ENCODE assay signal across 22 cellular contexts in genomic region chr1:156913809-156914387, GRCh38. TPM values are rescaled to one million over a fixed set of nuclear protein-coding genes. Genes with fewer than 3 reads are reported as not detected.
DNase-seq lines count a peak whose midpoint lies in the region; ATAC-seq and TF ChIP-seq lines count a peak whose summit lies in the region.
"Had no signal": no experiment of that assay in that cellular context is flagged by ENCODE, and none has a peak within 500 bp of the region (broad histone marks: within the 10 kb centered on the region; RNA-seq: fewer than 3 reads in every experiment).

No MANE protein-coding gene starts in this region.

- H3K18ac ChIP-seq in IMR-90 (ENCODE audit: low read depth, low read length) = no peak overlapping the region

- H3K4me3 ChIP-seq in IMR-90 (ENCODE audit: insufficient read depth, low read depth, low read length) (no peak overlapping the region), lower lobe of right lung (no peak overlapping the region), osteoblast (ENCODE audit: insufficient read depth, low read length) (no peak overlapping the region), gastrocnemius medialis (no peak overlapping the region)
- H3K4me3 ChIP-seq: BLaER1, GM12878, GM23248 had no signal

- TF ChIP-seq CTCF in IMR-90 (conservative IDR thresholded peaks at IDR 0.05; ENCODE audit: low read depth, low read length) = no peak
- TF ChIP-seq CTCF in chondrocyte (IDR thresholded peaks at IDR 0.05) = no peak
- no peak for TF ChIP-seq CTCF in lower lobe of right lung (IDR thresholded peaks at IDR 0.05)
- TF ChIP-seq CTCF in osteoblast (IDR thresholded peaks at IDR 0.05; ENCODE audit: extremely low read depth, low read depth, low read length) = no peak
- TF ChIP-seq CTCF in gastrocnemius medialis (IDR thresholded peaks at IDR 0.05 in 4 of 5, conservative IDR thresholded peaks at IDR 0.05 in 1 of 5) = no peak

- CTCF ChIA-PET in IMR-90 (lab: Yijun Ruan, JAX) = interaction anchor here (0.8 kb wide), 1 partner anchor 14 kb away, joined by 4 read pairs; no protein-coding TSS in a partner anchor

- H4K8ac ChIP-seq in IMR-90 (ENCODE audit: low read depth in 2 of 2, low read length in 2 of 2) = no peak overlapping the region

- no peaks in the 10 kb centered on the region for H3K9me3 Mint-ChIP-seq in chondrocyte (ENCODE audit: low read depth)
- H3K9me3 Mint-ChIP-seq: CD4-positive, alpha-beta T cell had no signal

- dilution Hi-C loops in IMR-90 (cut with HindIII; ENCODE audit: low sequenced_read_pairs, unreplicated experiment) = no loop called here

- peaks cover 0 to 14% of the 10 kb centered on the region in 2 experiments; a peak in 1 of 4 replicates for H3K79me1 ChIP-seq in IMR-90 (ENCODE audit: low read depth in 1 of 2, low read length in 2 of 2)

- H3K27me3 ChIP-seq in IMR-90 (ENCODE audit: control insufficient read depth, insufficient read depth, low read length) = no peaks in the 10 kb centered on the region
- H3K27me3 ChIP-seq in lower lobe of right lung (ENCODE audit: low read depth) = peaks cover 10% of the 10 kb centered on the region
- H3K27me3 ChIP-seq in osteoblast (ENCODE audit: insufficient read depth, low read length) = no peaks in the 10 kb centered on the region
- peaks cover 0 to 16% (median 0%) of the 10 kb centered on the region in 3 donors for H3K27me3 ChIP-seq in gastrocnemius medialis

- H2AK9ac ChIP-seq in IMR-90 (replicated peaks; ENCODE audit: low read depth, low read length, poor library complexity) = peak overlapping the region; percentile 81

- in situ Hi-C loops in IMR-90 (cut with MboI; ENCODE audit: low sequenced_read_pairs) = no loop called here
- in situ Hi-C loops in gastrocnemius medialis (cut with MboI; ENCODE audit: low sequenced_read_pairs in 4 of 4) = no loop called here

- peak overlapping the region; percentile 51; the same call in 1 of the 2 replicates for H2AK5ac ChIP-seq in IMR-90 (ENCODE audit: low read depth, low read length)

- intact Hi-C loops in IMR-90 (cut with micrococcal nuclease) (no loop called here), lower lobe of right lung (cut with DNase I) (no loop called here), gastrocnemius medialis (cut with DNase I; ENCODE audit: low total_unique reads) (loop anchor here (10.0 kb wide), 1 partner anchor 161 kb away; no protein-coding TSS in a partner anchor)

- WGBS in IMR-90 (ENCODE audit: extremely low coverage in 2 of 2, insufficient read length in 1 of 2), 2 experiments = 74% methylated on average over 3 of the region's 13 CpGs; no CpG with 5 or more reads in 1 of the 2 experiments

- no peak overlapping the region for H2BK15ac ChIP-seq in IMR-90 (ENCODE audit: low read depth, low read length)

- H3K9me1 ChIP-seq in IMR-90 (ENCODE audit: insufficient read depth, low read length) = peaks cover 6% of the 10 kb centered on the region

- 0 out of 2 replicates have a peak overlapping the region, but pooled peaks have one; percentile 28 for H3K14ac ChIP-seq in IMR-90 (replicated peaks; ENCODE audit: low read depth, low read length)

- peaks cover 3% of the 10 kb centered on the region for H4K20me1 ChIP-seq in IMR-90 (ENCODE audit: insufficient read depth, low read length)
- peaks cover 10% of the 10 kb centered on the region for H4K20me1 ChIP-seq in osteoblast (ENCODE audit: insufficient read depth, low read length)
- H4K20me1 ChIP-seq: BLaER1 had no signal

- no peaks in the 10 kb centered on the region for H3K79me2 ChIP-seq in osteoblast (ENCODE audit: insufficient read depth, low read length)

- H2BK20ac ChIP-seq in IMR-90 (ENCODE audit: low read depth, low read length) = no peak overlapping the region

- H3K4me1 Mint-ChIP-seq in chondrocyte (ENCODE audit: low read depth) = no peaks in the 10 kb centered on the region
- H3K4me1 Mint-ChIP-seq: IgD-negative memory B cell had no signal

- H4K91ac ChIP-seq in IMR-90 (ENCODE audit: insufficient read depth, low read depth, low read length) = no peak overlapping the region

- no peak overlapping the region for H3K4me2 ChIP-seq in IMR-90 (ENCODE audit: low read depth, low read length)
- no peak overlapping the region for H3K4me2 ChIP-seq in osteoblast (ENCODE audit: insufficient read depth, low read length)
- H3K4me2 ChIP-seq: BLaER1 had no signal

- no peak overlapping the region for H3K23ac ChIP-seq in IMR-90 (ENCODE audit: low read depth, low read length)

- H2BK120ac ChIP-seq in IMR-90 (ENCODE audit: low read depth, low read length) = no peak overlapping the region

- no TSS peak for BruUV-seq in IMR-90 (replicated peaks; lab: Mats Ljungman, UMichigan)

- POLR2A ChIA-PET in IMR-90 (lab: Charles Lee; ENCODE audit: unreplicated experiment) = no interaction called here

- DNase-seq in IMR-90 (no peak), chondrocyte (ENCODE audit: low spot score) (peak; percentile 74), lower lobe of right lung (peak; percentile 38), osteoblast (ENCODE audit: insufficient read length, low spot score, missing footprints) (no peak), gastrocnemius medialis (no peak), occipital lobe (lab: John Stamatoyannopoulos, UW) (no peak)
- DNase-seq: Caco-2; CD4-positive, alpha-beta T cell; DMS 273 treated with DMSO at 0.1 percent for 48 hours; GM23248; HCEC 1CT; Karpas-422; NCI-H1694 treated with DMSO at 0.1 percent for 48 hours; NCI-H446 treated with DMSO at 0.1 percent for 48 hours; NCI-H526 treated with DMSO at 0.1 percent for 48 hours had no signal

- H3K4ac ChIP-seq in IMR-90 (ENCODE audit: low read depth, low read length) = no peak overlapping the region

- H3K9ac ChIP-seq in IMR-90 (ENCODE audit: low read depth, low read length) = no peak overlapping the region
- H3K9ac ChIP-seq: BLaER1, GM23248 had no signal

- H3K4me3 Mint-ChIP-seq in chondrocyte (ENCODE audit: unreplicated experiment) = no peak overlapping the region
- H3K4me3 Mint-ChIP-seq: CD4-positive, alpha-beta T cell; IgD-negative memory B cell had no signal

- H3K36me3 ChIP-seq in IMR-90 (ENCODE audit: control insufficient read depth, insufficient read depth, low read length) (peaks cover 22% of the 10 kb centered on the region), lower lobe of right lung (peaks cover 64% of the 10 kb centered on the region), osteoblast (ENCODE audit: insufficient read depth, low read length) (peaks cover 65% of the 10 kb centered on the region), gastrocnemius medialis (no peaks in the 10 kb centered on the region)
- H3K36me3 ChIP-seq: BLaER1 had no signal

- H3K27ac ChIP-seq in IMR-90 (ENCODE audit: insufficient read depth, low read length) (no peak overlapping the region), lower lobe of right lung (no peak overlapping the region), osteoblast (ENCODE audit: low read depth, low read length) (peak overlapping the region; percentile 23), gastrocnemius medialis (no peak overlapping the region)
- H3K27ac ChIP-seq: BLaER1, GM23248 had no signal

- H2BK5ac ChIP-seq in IMR-90 (ENCODE audit: low read depth, low read length, poor library complexity, severe bottlenecking) = no peak overlapping the region

- TF ChIP-seq POLR2A in IMR-90 (IDR thresholded peaks at IDR 0.05; ENCODE audit: low read depth, low read length) (no peak), gastrocnemius medialis (IDR thresholded peaks at IDR 0.05) (no peak)

- no peak overlapping the region for H4K5ac ChIP-seq in IMR-90 (ENCODE audit: low read depth, low read length)

- TF ChIP-seq RAD21 in IMR-90 (IDR thresholded peaks at IDR 0.05; ENCODE audit: low read length) = no peak

- H3K4me1 ChIP-seq in IMR-90 (ENCODE audit: control insufficient read depth, insufficient read depth, low read length) (peaks cover 8% of the 10 kb centered on the region), lower lobe of right lung (peaks cover 4% of the 10 kb centered on the region), osteoblast (ENCODE audit: insufficient read depth, low read length) (peaks cover 22% of the 10 kb centered on the region), gastrocnemius medialis (no peaks in the 10 kb centered on the region)
- H3K4me1 ChIP-seq: Caco-2 had no signal

- no peaks in the 10 kb centered on the region for H3K9me3 ChIP-seq in IMR-90 (ENCODE audit: control insufficient read depth, insufficient read depth, low read length)
- no peaks in the 10 kb centered on the region for H3K9me3 ChIP-seq in lower lobe of right lung
- H3K9me3 ChIP-seq in osteoblast (ENCODE audit: low read depth, low read length) = no peaks in the 10 kb centered on the region
- H3K9me3 ChIP-seq in gastrocnemius medialis = no peaks in the 10 kb centered on the region
- H3K9me3 ChIP-seq: Caco-2 had no signal

- H3K27ac Mint-ChIP-seq in chondrocyte (ENCODE audit: unreplicated experiment) = no peak overlapping the region
- H3K27ac Mint-ChIP-seq: CD4-positive, alpha-beta T cell had no signal

- peaks cover 16% of the 10 kb centered on the region for H3K36me3 Mint-ChIP-seq in chondrocyte (ENCODE audit: low read depth)

- H2AFZ ChIP-seq in IMR-90 (replicated peaks; ENCODE audit: low read length, poor library complexity) (no peak overlapping the region), osteoblast (ENCODE audit: low read length) (no peak overlapping the region)
- H2AFZ ChIP-seq: GM23248 had no signal

- no peak overlapping the region for H3K56ac ChIP-seq in IMR-90 (ENCODE audit: extremely low read depth, insufficient read depth, low read length)

- ATAC-seq in IMR-90 (ENCODE audit: low read depth) = no peak
- no peak for ATAC-seq in lower lobe of right lung
- ATAC-seq in gastrocnemius medialis = no peak
- no peak for ATAC-seq in HG02759 (IDR thresholded peaks at IDR 0.05; ENCODE audit: unreplicated experiment)

- H3K27me3 Mint-ChIP-seq in chondrocyte (ENCODE audit: low read depth) = no peaks in the 10 kb centered on the region

RNA-seq across cellular contexts. Expression of gene LRRC71, which starts 6.5 kb away (rescaled TPM):
- not detected in 2 replicates for total RNA-seq in IMR-90 (2012; rRNA removed)
- 0.47 and 0.50 TPM in 2 replicates for polyA plus RNA-seq in IMR-90 (2012; rRNA removed)
- 0.07 TPM in 1 of 2 replicates, not detected in the other for polyA plus RNA-seq in IMR-90 (2012; cell fraction: cytosol; rRNA removed)
- 2.9 and 4.0 TPM in 2 replicates for polyA plus RNA-seq in IMR-90 (2012; cell fraction: nucleus; rRNA removed; ENCODE audit: low replicate concordance)
- total RNA-seq in chondrocyte = not detected in 3 replicates
- 5.3 TPM for total RNA-seq in lower lobe of right lung
- total RNA-seq in osteoblast = 0.36 and 0.59 TPM in 2 replicates
- total RNA-seq in gastrocnemius medialis = not detected
- 0.16 TPM for total RNA-seq in occipital lobe
- total RNA-seq: Caco-2; CD4-positive, alpha-beta T cell; GM12878; M059J; Right ventricle myocardium inferior; SK-MEL-5 had no signal
- polyA plus RNA-seq: GM12878, GM23248, IgD-negative memory B cell had no signal

RNA-seq across cellular contexts. Expression of gene PEAR1, which starts 20.4 kb away (rescaled TPM):
- total RNA-seq in IMR-90 (2012; rRNA removed) (2.0 and 2.8 TPM in 2 replicates), chondrocyte (1.4 to 13.7 TPM (median 9.9 TPM) in 3 replicates), lower lobe of right lung (14.8 TPM), osteoblast (17.0 and 21.2 TPM in 2 replicates), gastrocnemius medialis (10 to 100 TPM in 1 of 4 donors, 1 to 10 TPM in 3; 4.3 to 11.2 (median 6.0) TPM), occipital lobe (0.31 TPM)
- polyA plus RNA-seq in IMR-90 (2012; rRNA removed) = 44.4 and 52.1 TPM in 2 replicates
- 21.9 and 40.2 TPM in 2 replicates for polyA plus RNA-seq in IMR-90 (2012; cell fraction: cytosol; rRNA removed)
- polyA plus RNA-seq in IMR-90 (2012; cell fraction: nucleus; rRNA removed; ENCODE audit: low replicate concordance) = 199 and 366 TPM in 2 replicates
- total RNA-seq: GM12878, SK-MEL-5 had no signal
- polyA plus RNA-seq: GM12878, IgD-negative memory B cell had no signal

RNA-seq across cellular contexts. Expression of gene NTRK1, which starts 53.2 kb away (rescaled TPM):
- total RNA-seq in IMR-90 (2012; rRNA removed) (not detected in 2 replicates), chondrocyte (not detected in 3 replicates), lower lobe of right lung (1.9 TPM), osteoblast (0.36 and 0.88 TPM in 2 replicates), gastrocnemius medialis (under 1 TPM in 2 of 4 donors, not detected in 2; 0.13 to 0.22 TPM), occipital lobe (not detected)
- polyA plus RNA-seq in IMR-90 (2012; rRNA removed) = 0.03 TPM in 1 of 2 replicates, not detected in the other
- polyA plus RNA-seq in IMR-90 (2012; cell fraction: cytosol; rRNA removed) = 0.02 TPM in 1 of 2 replicates, not detected in the other
- polyA plus RNA-seq in IMR-90 (2012; cell fraction: nucleus; rRNA removed; ENCODE audit: low replicate concordance) = 0.07 and 0.11 TPM in 2 replicates
- total RNA-seq: Caco-2, M059J had no signal
- polyA plus RNA-seq: IgD-negative memory B cell had no signal

RNA-seq across cellular contexts. Expression of gene INSRR, which starts 55.0 kb away (rescaled TPM):
- not detected in 2 replicates for total RNA-seq in IMR-90 (2012; rRNA removed)
- not detected in 2 replicates for polyA plus RNA-seq in IMR-90 (2012; rRNA removed)
- not detected in 2 replicates for polyA plus RNA-seq in IMR-90 (2012; cell fraction: cytosol; rRNA removed)
- not detected in 2 replicates for polyA plus RNA-seq in IMR-90 (2012; cell fraction: nucleus; rRNA removed; ENCODE audit: low replicate concordance)
- total RNA-seq in chondrocyte = not detected in 3 replicates
- total RNA-seq in lower lobe of right lung = not detected
- 0.29 and 0.36 TPM in 2 replicates for total RNA-seq in osteoblast
- not detected for total RNA-seq in gastrocnemius medialis
- total RNA-seq in occipital lobe = 0.31 TPM
- total RNA-seq: Caco-2; CD4-positive, alpha-beta T cell; GM12878; GM23248; M059J; SK-MEL-5 had no signal
- polyA plus RNA-seq: IgD-negative memory B cell had no signal

Comparison
In these comparisons a context has a peak if more than half of its experiments do, and no peak if none do; other contexts are left out.
1. DNase-seq: peak in chondrocyte (single experiment) and lower lobe of right lung (single experiment); none in IMR-90 (single experiment), osteoblast (single experiment), gastrocnemius medialis (0 of 2) and occipital lobe (single experiment).